ENCODE assay signal across 15 cellular contexts in genomic region chr5:95887977-95888376, GRCh38.
"Had no signal": no experiment of that assay in that cellular context is flagged by ENCODE, and none has a peak within 500 bp of the region (broad histone marks: within the 10 kb centered on the region; RNA-seq: fewer than 3 reads in every experiment).

No MANE protein-coding gene starts in this region.

- H3K27me3 Mint-ChIP-seq: activated CD4-positive, alpha-beta T cell treated with anti-CD3 and anti-CD28 coated beads for 36 hours; activated CD8-positive, alpha-beta T cell treated with anti-CD3 and anti-CD28 coated beads for 36 hours; activated naive CD4-positive, alpha-beta T cell treated with anti-CD3 and anti-CD28 coated beads, Interleukin-2, amount 50 U/mL, for 24 hours; naive thymus-derived CD4-positive, alpha-beta T cell; T-cell had no signal

- H3K9me3 Mint-ChIP-seq: activated CD8-positive, alpha-beta T cell treated with anti-CD3 and anti-CD28 coated beads for 36 hours; activated naive CD4-positive, alpha-beta T cell treated with anti-CD3 and anti-CD28 coated beads, Interleukin-2, amount 50 U/mL, for 24 hours; immature natural killer cell; naive thymus-derived CD4-positive, alpha-beta T cell; T-cell had no signal

- DNase-seq: activated CD4-positive, alpha-beta T cell treated with anti-CD3 and anti-CD28 coated beads for 36 hours; activated CD8-positive, alpha-beta memory T cell treated with anti-CD3 and anti-CD28 coated beads, Interleukin-2, amount 50 U/mL, for 4 hours; activated CD8-positive, alpha-beta T cell treated with anti-CD3 and anti-CD28 coated beads for 36 hours; activated effector memory CD4-positive, alpha-beta T cell treated with anti-CD3 and anti-CD28 coated beads, Interleukin-2, amount 50 U/mL, for 16 hours; activated T-cell treated with anti-CD3 and anti-CD28 coated beads, Interleukin-2, amount 50 U/mL, for 48 hours; central memory CD4-positive, alpha-beta T cell; foreskin fibroblast; immature natural killer cell; naive thymus-derived CD4-positive, alpha-beta T cell; stimulated activated CD4-positive, alpha-beta T cell treated with anti-CD3 and anti-CD28 coated beads, Interleukin-4, amount 100 ng/mL, for 24 hours; stimulated activated naive CD4-positive, alpha-beta T cell; T-cell; T1000; WERI-Rb-1 had no signal

- ATAC-seq: activated CD4-positive, alpha-beta T cell treated with anti-CD3 and anti-CD28 coated beads for 36 hours; activated CD8-positive, alpha-beta T cell treated with anti-CD3 and anti-CD28 coated beads for 36 hours; naive thymus-derived CD4-positive, alpha-beta T cell; T-cell had no signal

- H3K4me1 Mint-ChIP-seq: activated naive CD4-positive, alpha-beta T cell treated with anti-CD3 and anti-CD28 coated beads, Interleukin-2, amount 50 U/mL, for 24 hours; immature natural killer cell; T-cell had no signal

- H3K4me3 Mint-ChIP-seq: activated CD4-positive, alpha-beta T cell treated with anti-CD3 and anti-CD28 coated beads for 36 hours; activated CD8-positive, alpha-beta T cell treated with anti-CD3 and anti-CD28 coated beads for 36 hours; activated naive CD4-positive, alpha-beta T cell treated with anti-CD3 and anti-CD28 coated beads, Interleukin-2, amount 50 U/mL, for 24 hours; immature natural killer cell; naive thymus-derived CD4-positive, alpha-beta T cell; T-cell had no signal

- H3K27ac Mint-ChIP-seq: activated CD4-positive, alpha-beta T cell treated with anti-CD3 and anti-CD28 coated beads for 36 hours; activated CD8-positive, alpha-beta T cell treated with anti-CD3 and anti-CD28 coated beads for 36 hours; activated naive CD4-positive, alpha-beta T cell treated with anti-CD3 and anti-CD28 coated beads, Interleukin-2, amount 50 U/mL, for 24 hours; immature natural killer cell; naive thymus-derived CD4-positive, alpha-beta T cell; T-cell had no signal
